7 cellular contexts compared by ENCODE assay signal in the genomic region with DNA sequence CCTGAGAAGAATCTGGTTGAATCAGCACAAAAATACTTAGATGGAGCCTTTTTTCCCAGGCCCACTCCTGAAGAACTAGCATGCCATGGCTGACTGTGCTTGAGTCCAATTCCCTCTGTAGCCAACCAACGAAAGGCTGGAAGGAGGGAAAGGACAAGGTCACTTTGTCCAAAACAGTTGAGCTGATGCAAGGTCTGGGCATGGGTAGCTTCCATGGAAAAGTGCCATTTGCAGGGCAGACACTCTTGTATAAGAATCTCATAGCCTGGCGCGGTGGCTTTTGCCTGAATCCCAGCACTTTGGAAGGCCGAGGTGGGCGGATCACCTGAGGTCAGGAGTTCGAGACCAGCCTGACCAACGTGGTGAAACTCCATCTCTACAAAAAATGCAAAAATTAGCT.
"Had no signal": no experiment of that assay in that cellular context is flagged by ENCODE, and none has a peak within 500 bp of the region (broad histone marks: within the 10 kb centered on the region; RNA-seq: fewer than 3 reads in every experiment).

No MANE protein-coding gene starts in this region.

- H3K4me3 ChIP-seq: GM23338 had no signal

- H3K4me2 ChIP-seq: GM23338 had no signal

- FAIRE-seq: H1, H54, HTR-8/SVneo had no signal

- H2AFZ ChIP-seq: GM23338 had no signal

- ATAC-seq: GM23338 had no signal

- DNase-seq: H9, HCEC 1CT, KBM-7 had no signal
